16 cellular contexts compared by ENCODE assay signal in the genomic region with DNA sequence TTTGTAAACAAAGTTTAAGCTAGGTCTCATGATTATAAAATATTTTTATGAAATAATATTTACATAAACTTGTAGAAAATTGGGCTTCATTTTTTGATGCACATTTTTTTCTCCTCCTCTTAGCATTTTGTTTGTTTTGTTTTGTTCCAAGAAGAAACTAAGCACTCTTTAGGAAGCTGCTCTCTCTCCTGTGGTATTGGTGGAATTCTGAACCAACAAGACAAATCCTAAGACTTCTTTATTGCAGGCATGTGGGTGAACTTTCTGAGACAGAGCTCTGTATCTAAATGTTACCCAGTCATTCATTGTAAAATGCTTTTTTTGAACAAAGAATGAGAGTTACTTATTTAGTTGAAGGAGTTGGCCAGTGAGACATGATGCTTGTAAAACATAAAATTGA. TPM values are rescaled to one million over a fixed set of nuclear protein-coding genes. Genes with fewer than 3 reads are reported as not detected.
DNase-seq lines count a peak whose midpoint lies in the region; ATAC-seq, FAIRE-seq and TF ChIP-seq lines count a peak whose summit lies in the region.
"Had no signal": no experiment of that assay in that cellular context is flagged by ENCODE, and none has a peak within 500 bp of the region (broad histone marks: within the 10 kb centered on the region; RNA-seq: fewer than 3 reads in every experiment).

No MANE protein-coding gene starts in this region.

- H3K9me3 ChIP-seq in hepatocyte (ENCODE audit: low read depth) (no peaks in the 10 kb centered on the region), smooth muscle cell (replicated peaks; ENCODE audit: low read depth) (no peaks in the 10 kb centered on the region)
- H3K9me3 ChIP-seq: ascending aorta had no signal

- peak overlapping the region; percentile 26 for H3K4me3 ChIP-seq in bronchial epithelial cell (ENCODE audit: low read depth, low read length)
- no peak overlapping the region for H3K4me3 ChIP-seq in hepatocyte
- H3K4me3 ChIP-seq in smooth muscle cell = no peak overlapping the region

- peaks cover 13% of the 10 kb centered on the region for H3F3A ChIP-seq in smooth muscle cell (ENCODE audit: low read depth)

- no peaks in the 10 kb centered on the region for H3K27me3 ChIP-seq in bronchial epithelial cell (ENCODE audit: control insufficient read depth, insufficient read depth, low read length)
- no peaks in the 10 kb centered on the region for H3K27me3 ChIP-seq in hepatocyte
- H3K27me3 ChIP-seq in smooth muscle cell (ENCODE audit: low read depth) = no peaks in the 10 kb centered on the region
- H3K27me3 ChIP-seq: ascending aorta had no signal

- no peak for TF ChIP-seq CTCF in bronchial epithelial cell (IDR thresholded peaks at IDR 0.05; ENCODE audit: insufficient read depth, low read length, severe bottlenecking)
- TF ChIP-seq CTCF in hepatocyte (IDR thresholded peaks at IDR 0.05; ENCODE audit: poor library complexity) = no peak
- no peak for TF ChIP-seq CTCF in smooth muscle cell (IDR thresholded peaks at IDR 0.05; ENCODE audit: borderline replicate concordance, insufficient read depth, poor library complexity, severe bottlenecking)

- H2AFZ ChIP-seq in hepatocyte (no peak overlapping the region), smooth muscle cell (ENCODE audit: low read depth) (no peak overlapping the region)

- no peak for ATAC-seq in activated CD4-positive, CD25-positive, alpha-beta regulatory T cell treated with anti-CD3 and anti-CD28 coated beads, Interleukin-2, amount 50 U/mL, for 24 hours

- DNase-seq in HCEC 1CT = peak; percentile 46
- peak; percentile 36 for DNase-seq in bronchial epithelial cell (ENCODE audit: low read depth)
- DNase-seq in hepatocyte (ENCODE audit: low spot score) = no peak
- no peak for DNase-seq in smooth muscle cell (lab: John Stamatoyannopoulos, UW; ENCODE audit: unreplicated experiment)
- DNase-seq in CD1c-positive myeloid dendritic cell (ENCODE audit: extremely low spot score) = no peak
- no peak for DNase-seq in stimulated activated CD4-positive, alpha-beta T cell treated with anti-CD3 and anti-CD28 coated beads, Interleukin-1b, Interleukin-23, amount 100 ng/mL, for 48 hours
- DNase-seq: activated naive CD4-positive, alpha-beta T cell; CD8-positive, alpha-beta memory T cell; DND-41; endodermal cell; foreskin fibroblast; Karpas-422; NCI-H2107; NCI-H524 had no signal

- no peaks in the 10 kb centered on the region for H3K9me2 ChIP-seq in hepatocyte (replicated peaks; ENCODE audit: insufficient read depth)

- no peaks in the 10 kb centered on the region for H3K79me2 ChIP-seq in hepatocyte
- H3K79me2 ChIP-seq in smooth muscle cell (ENCODE audit: low read depth) = peaks cover 92% of the 10 kb centered on the region

- H3K9ac ChIP-seq in smooth muscle cell (ENCODE audit: low read depth) = no peak overlapping the region

- H3K4me1 ChIP-seq in hepatocyte (ENCODE audit: insufficient read depth) (peaks cover 6% of the 10 kb centered on the region), smooth muscle cell (ENCODE audit: low read depth) (peaks cover 14% of the 10 kb centered on the region)
- H3K4me1 ChIP-seq: ascending aorta had no signal

- H3K27ac ChIP-seq in hepatocyte = no peak overlapping the region
- peak overlapping the region; percentile 63 for H3K27ac ChIP-seq in smooth muscle cell (ENCODE audit: low read depth)
- H3K27ac ChIP-seq: ascending aorta had no signal

- H4K20me1 ChIP-seq in hepatocyte (ENCODE audit: insufficient read depth, poor library complexity, severe bottlenecking) = no peaks in the 10 kb centered on the region
- peaks cover 92% of the 10 kb centered on the region for H4K20me1 ChIP-seq in smooth muscle cell (ENCODE audit: low read depth)

- H3K36me3 ChIP-seq in bronchial epithelial cell (ENCODE audit: control insufficient read depth, insufficient read depth, low read length) = no peaks in the 10 kb centered on the region
- H3K36me3 ChIP-seq in hepatocyte (replicated peaks; ENCODE audit: insufficient read depth, low read depth) = no peaks in the 10 kb centered on the region
- H3K36me3 ChIP-seq in smooth muscle cell (ENCODE audit: low read depth) = no peaks in the 10 kb centered on the region
- H3K36me3 ChIP-seq: ascending aorta had no signal

- FAIRE-seq in bronchial epithelial cell (lab: Jason Lieb, UNC) = no peak

- H3K4me2 ChIP-seq in hepatocyte (peak overlapping the region; percentile 24), smooth muscle cell (peak overlapping the region; percentile 72)

RNA-seq across cellular contexts. Expression of a gene that starts 39.3 kb away (rescaled TPM):
- 150 and 319 TPM in 2 replicates for total RNA-seq in bronchial epithelial cell
- total RNA-seq in hepatocyte = 105 and 125 TPM in 2 replicates
- polyA plus RNA-seq in hepatocyte = 47.2 and 58.1 TPM in 2 replicates
- total RNA-seq in smooth muscle cell = 213 and 253 TPM in 2 replicates
- polyA plus RNA-seq in smooth muscle cell = 152 and 157 TPM in 2 replicates

Comparison
In these comparisons a context has a peak if more than half of its experiments do, and no peak if none do; other contexts are left out.
1. DNase-seq: peak in HCEC 1CT (single experiment) and bronchial epithelial cell (single experiment); none in hepatocyte (single experiment), smooth muscle cell (single experiment), CD1c-positive myeloid dendritic cell (single experiment) and stimulated activated CD4-positive, alpha-beta T cell treated with anti-CD3 and anti-CD28 coated beads, Interleukin-1b, Interleukin-23, amount 100 ng/mL, for 48 hours (single experiment).